In genomic region chr11:95187730-95188129, GRCh38 we compare ENCODE assay signal across 12 cellular contexts.
"Had no signal": no experiment of that assay in that cellular context is flagged by ENCODE, and none has a peak within 500 bp of the region (broad histone marks: within the 10 kb centered on the region; RNA-seq: fewer than 3 reads in every experiment).

No MANE protein-coding gene starts in this region.

- H2AFZ ChIP-seq: hepatocyte had no signal

- H3K4me2 ChIP-seq: hepatocyte had no signal

- H3K27ac ChIP-seq: colonic mucosa, esophagus muscularis mucosa, hepatocyte, ovary, spleen, uterus had no signal

- H3K36me3 ChIP-seq: colonic mucosa, ovary, uterus had no signal

- DNase-seq: activated gamma-delta T cell; amniotic stem cell; colonic mucosa; ovary; spleen; stimulated activated CD4-positive, alpha-beta T cell treated with anti-CD3 and anti-CD28 coated beads, Interleukin-1b, Interleukin-23, amount 100 ng/mL, for 48 hours; SW 1271; uterus had no signal

- H3K4me3 ChIP-seq: colonic mucosa, esophagus muscularis mucosa, hepatocyte, ovary, spleen, uterus had no signal

- H3K4me1 ChIP-seq: colonic mucosa, esophagus muscularis mucosa, spleen, uterus had no signal

- H3K9me3 ChIP-seq: colonic mucosa, esophagus muscularis mucosa, ovary, spleen, uterus had no signal

- ATAC-seq: left lobe of liver, sciatic nerve had no signal
